In genomic region chr12:77190022-77190421, GRCh38 we compare ENCODE assay signal across 13 cellular contexts.
DNase-seq lines count a peak whose midpoint lies in the region; ATAC-seq and FAIRE-seq lines count a peak whose summit lies in the region.
"Had no signal": no experiment of that assay in that cellular context is flagged by ENCODE, and none has a peak within 500 bp of the region (broad histone marks: within the 10 kb centered on the region; RNA-seq: fewer than 3 reads in every experiment).

No MANE protein-coding gene starts in this region.

- DNase-seq in Daoy (ENCODE audit: low read depth) (peak; percentile 84), RCC 7860 (ENCODE audit: low spot score) (peak; percentile 67), epithelial cell of prostate (ENCODE audit: low read depth, low spot score) (no peak), non-pigmented ciliary epithelial cell (ENCODE audit: low read depth) (peak; percentile 77), ureter (ENCODE audit: low spot score) (no peak), left cardiac atrium (no peak)
- no peak for DNase-seq in activated CD4-positive, alpha-beta memory T cell treated with anti-CD3 and anti-CD28 coated beads, Interleukin-2, amount 10 ng/mL, durations not matched to agents 7 days and 5 days
- DNase-seq: activated CD8-positive, alpha-beta T cell treated with anti-CD3 and anti-CD28 coated beads for 36 hours; CD4-positive, CD25-positive, alpha-beta regulatory T cell; kidney glomerular epithelial cell; psoas muscle had no signal

- POLR2A ChIA-PET in activated CD4-positive, alpha-beta memory T cell treated with anti-CD3 and anti-CD28 coated beads, Interleukin-2, amount 10 ng/mL, durations not matched to agents 7 days and 5 days (lab: Charles Lee), result no interaction called here

- no peaks in the 10 kb centered on the region for H3K9me3 Mint-ChIP-seq in activated CD4-positive, alpha-beta memory T cell treated with anti-CD3 and anti-CD28 coated beads, Interleukin-2, amount 10 ng/mL, durations not matched to agents 7 days and 5 days
- H3K9me3 Mint-ChIP-seq: activated CD8-positive, alpha-beta T cell treated with anti-CD3 and anti-CD28 coated beads for 36 hours; activated T-helper 1 cell treated with anti-CD3 and anti-CD28 coated beads, Interleukin-12 subunit alpha, Interleukin-12 subunit beta, Interleukin-2, Interleukin-4 antibody, amounts not matched to agents 30 ng/mL and 10 ng/mL and 1 ng/mL, durations not matched to agents 14 hours and 24 hours and 36 hours had no signal

- intact Hi-C loops in left cardiac atrium (cut with DNase I), result no loop called here

- no peak for ATAC-seq in HG03571 (IDR thresholded peaks at IDR 0.05; ENCODE audit: unreplicated experiment)
- ATAC-seq in left cardiac atrium, result no peak
- ATAC-seq: activated CD8-positive, alpha-beta T cell treated with anti-CD3 and anti-CD28 coated beads for 36 hours; psoas muscle had no signal

- no peak overlapping the region for H3K4me3 Mint-ChIP-seq in activated CD4-positive, alpha-beta memory T cell treated with anti-CD3 and anti-CD28 coated beads, Interleukin-2, amount 10 ng/mL, durations not matched to agents 7 days and 5 days
- H3K4me3 Mint-ChIP-seq: activated CD8-positive, alpha-beta T cell treated with anti-CD3 and anti-CD28 coated beads for 36 hours; activated T-helper 1 cell treated with anti-CD3 and anti-CD28 coated beads, Interleukin-12 subunit alpha, Interleukin-12 subunit beta, Interleukin-2, Interleukin-4 antibody, amounts not matched to agents 30 ng/mL and 10 ng/mL and 1 ng/mL, durations not matched to agents 14 hours and 24 hours and 36 hours; CD4-positive, CD25-positive, alpha-beta regulatory T cell had no signal

- FAIRE-seq in RCC 7860 (lab: Jason Lieb, UNC), result no peak

- H3K4me1 Mint-ChIP-seq in activated CD4-positive, alpha-beta memory T cell treated with anti-CD3 and anti-CD28 coated beads, Interleukin-2, amount 10 ng/mL, durations not matched to agents 7 days and 5 days, result no peaks in the 10 kb centered on the region
- H3K4me1 Mint-ChIP-seq: CD4-positive, CD25-positive, alpha-beta regulatory T cell had no signal

- H3K36me3 Mint-ChIP-seq in activated CD4-positive, alpha-beta memory T cell treated with anti-CD3 and anti-CD28 coated beads, Interleukin-2, amount 10 ng/mL, durations not matched to agents 7 days and 5 days (ENCODE audit: low read depth), result no peaks in the 10 kb centered on the region
- H3K36me3 Mint-ChIP-seq: CD4-positive, CD25-positive, alpha-beta regulatory T cell had no signal

- H3K27ac ChIP-seq in epithelial cell of prostate, result peak overlapping the region; percentile 65
- H3K27ac ChIP-seq: psoas muscle had no signal

- no peaks in the 10 kb centered on the region for H3K27me3 Mint-ChIP-seq in activated CD4-positive, alpha-beta memory T cell treated with anti-CD3 and anti-CD28 coated beads, Interleukin-2, amount 10 ng/mL, durations not matched to agents 7 days and 5 days
- H3K27me3 Mint-ChIP-seq: activated CD8-positive, alpha-beta T cell treated with anti-CD3 and anti-CD28 coated beads for 36 hours; CD4-positive, CD25-positive, alpha-beta regulatory T cell had no signal

- CTCF ChIA-PET in activated CD4-positive, alpha-beta memory T cell treated with anti-CD3 and anti-CD28 coated beads, Interleukin-2, amount 10 ng/mL, durations not matched to agents 7 days and 5 days (lab: Charles Lee), result no interaction called here

- H3K27ac Mint-ChIP-seq in activated CD4-positive, alpha-beta memory T cell treated with anti-CD3 and anti-CD28 coated beads, Interleukin-2, amount 10 ng/mL, durations not matched to agents 7 days and 5 days, result no peak overlapping the region
- H3K27ac Mint-ChIP-seq: activated CD8-positive, alpha-beta T cell treated with anti-CD3 and anti-CD28 coated beads for 36 hours; activated T-helper 1 cell treated with anti-CD3 and anti-CD28 coated beads, Interleukin-12 subunit alpha, Interleukin-12 subunit beta, Interleukin-2, Interleukin-4 antibody, amounts not matched to agents 30 ng/mL and 10 ng/mL and 1 ng/mL, durations not matched to agents 14 hours and 24 hours and 36 hours; CD4-positive, CD25-positive, alpha-beta regulatory T cell had no signal

Comparison
In these comparisons a context has a peak if more than half of its experiments do, and no peak if none do; other contexts are left out.
1. DNase-seq: peak in Daoy (single experiment), RCC 7860 (single experiment) and non-pigmented ciliary epithelial cell (single experiment); none in epithelial cell of prostate (single experiment), ureter (single experiment), activated CD4-positive, alpha-beta memory T cell treated with anti-CD3 and anti-CD28 coated beads, Interleukin-2, amount 10 ng/mL, durations not matched to agents 7 days and 5 days (single experiment) and left cardiac atrium (single experiment).